ENCODE assay signal across 25 cellular contexts in the genomic region with DNA sequence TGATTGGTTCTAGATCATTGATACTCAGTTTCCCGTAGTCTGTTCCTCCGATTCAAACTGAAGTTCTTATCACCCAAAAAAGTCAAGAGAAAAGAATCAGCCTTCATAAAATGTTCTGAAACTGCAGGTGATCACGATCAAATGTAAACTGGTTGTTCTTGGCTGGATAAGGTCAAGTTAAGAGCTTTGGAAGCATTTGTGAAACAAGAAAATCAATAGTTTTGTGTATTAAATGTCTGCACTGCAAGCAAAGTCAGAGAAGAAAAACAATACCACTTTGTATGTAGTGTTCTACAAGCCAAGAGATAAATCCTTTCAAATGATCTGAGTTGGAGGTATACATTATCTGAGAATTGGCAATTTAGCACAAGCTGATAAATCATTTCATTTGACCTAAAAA.
A peak's percentile ranks its signal among the peaks of the same experiment; 100 is the strongest.
DNase-seq lines count a peak whose midpoint lies in the region; ATAC-seq, FAIRE-seq and TF ChIP-seq lines count a peak whose summit lies in the region.
"Had no signal": no experiment of that assay in that cellular context is flagged by ENCODE, and none has a peak within 500 bp of the region (broad histone marks: within the 10 kb centered on the region; RNA-seq: fewer than 3 reads in every experiment).

No MANE protein-coding gene starts in this region.

- H3K9me3 ChIP-seq in liver (ENCODE audit: control insufficient read depth in 4 of 4, low read length in 3 of 4) (no peaks in the 10 kb centered on the region), HepG2 (ENCODE audit: low read length) (peaks cover 75% of the 10 kb centered on the region), right lobe of liver (no peaks in the 10 kb centered on the region), left lung (no peaks in the 10 kb centered on the region)
- H3K9me3 ChIP-seq: BE2C, BLaER1 had no signal

- no peak for TF ChIP-seq POLR2A in HepG2 (IDR thresholded peaks at IDR 0.05; ENCODE audit: insufficient read depth in 1 of 2, low read depth in 2 of 2, low read length in 2 of 2)
- TF ChIP-seq POLR2A in right lobe of liver (IDR thresholded peaks at IDR 0.05): no peak

- H3K4me3 ChIP-seq in liver (ENCODE audit: low read depth in 1 of 3, low read length in 3 of 3): no peak overlapping the region
- H3K4me3 ChIP-seq in HepG2 (replicated peaks in 1 of 3; ENCODE audit: insufficient read depth in 1 of 3, low read depth in 2 of 3, low read length in 3 of 3): no peak overlapping the region
- H3K4me3 ChIP-seq in right lobe of liver: no peak overlapping the region
- no peak overlapping the region for H3K4me3 ChIP-seq in left lung
- H3K4me3 ChIP-seq: BLaER1, GM12878 had no signal

- in situ Hi-C loops in HepG2 (cut with HindIII; ENCODE audit: extremely low pct_ligation_motif_present, low pct_unique_long_range_greater_than_20kb): no loop called here

- H3K9ac ChIP-seq in liver (ENCODE audit: low read depth in 1 of 2, low read length in 2 of 2): no peak overlapping the region
- H3K9ac ChIP-seq in HepG2 (ENCODE audit: insufficient read depth, low read depth, low read length): no peak overlapping the region
- H3K9ac ChIP-seq: BLaER1 had no signal

- H3K36me3 ChIP-seq in liver (ENCODE audit: control insufficient read depth in 4 of 4, insufficient read depth in 3 of 4, low read depth in 1 of 4, low read length in 3 of 4) (no peaks in the 10 kb centered on the region), HepG2 (replicated peaks in 1 of 2; ENCODE audit: control insufficient read depth in 1 of 2, insufficient read depth in 2 of 2, low read length in 2 of 2) (no peaks in the 10 kb centered on the region), right lobe of liver (no peaks in the 10 kb centered on the region), left lung (no peaks in the 10 kb centered on the region)
- H3K36me3 ChIP-seq: BE2C, BLaER1 had no signal

- H3K27ac ChIP-seq in liver (ENCODE audit: low read depth in 1 of 2, low read length in 2 of 2) (no peak overlapping the region), HepG2 (ENCODE audit: extremely low read length, insufficient read depth, low read length) (no peak overlapping the region), foreskin keratinocyte (peak overlapping the region; percentile 12), right lobe of liver (no peak overlapping the region), left lung (no peak overlapping the region)
- H3K27ac ChIP-seq: BLaER1 had no signal

- H3K27me3 ChIP-seq in liver (ENCODE audit: control insufficient read depth in 4 of 4, insufficient read depth in 4 of 4, low read length in 3 of 4) (no peaks in the 10 kb centered on the region), HepG2 (ENCODE audit: control insufficient read depth in 1 of 2, insufficient read depth in 2 of 2, low read length in 2 of 2) (no peaks in the 10 kb centered on the region), foreskin keratinocyte (no peaks in the 10 kb centered on the region), right lobe of liver (no peaks in the 10 kb centered on the region), left lung (no peaks in the 10 kb centered on the region)
- H3K27me3 ChIP-seq: BE2C, BLaER1 had no signal

- no peak for TF ChIP-seq RAD21 in liver (IDR thresholded peaks at IDR 0.05)
- no peak for TF ChIP-seq RAD21 in HepG2 (CRISPR knock-in tag; IDR thresholded peaks at IDR 0.05)

- no peak overlapping the region for H3K4me2 ChIP-seq in HepG2 (ENCODE audit: low read depth, low read length)
- H3K4me2 ChIP-seq: BLaER1 had no signal

- FAIRE-seq in HepG2 (lab: Jason Lieb, UNC): no peak
- FAIRE-seq: GM12878, GM12892, GM18507 had no signal

- 42% methylated on average over 3 of the region's 3 CpGs for WGBS in liver
- WGBS in HepG2 (ENCODE audit: low lambda C conversion rate): 6% methylated on average over 3 of the region's 3 CpGs
- 45% methylated on average over 3 of the region's 3 CpGs for WGBS in right lobe of liver (ENCODE audit: insufficient coverage, low coverage, low lambda C conversion rate, missing lambda C conversion rate)

- H3K4me1 ChIP-seq in liver (ENCODE audit: control insufficient read depth in 4 of 4, insufficient read depth in 4 of 4, low read length in 3 of 4) (peaks cover 0 to 2% (median 0%) of the 10 kb centered on the region in 4 donors), HepG2 (ENCODE audit: insufficient read depth, low read length) (no peaks in the 10 kb centered on the region), foreskin keratinocyte (peaks cover 19% of the 10 kb centered on the region), right lobe of liver (no peaks in the 10 kb centered on the region), left lung (no peaks in the 10 kb centered on the region)
- H3K4me1 ChIP-seq: BE2C, BLaER1 had no signal

- ATAC-seq in HepG2: no peak
- no peak for ATAC-seq in foreskin keratinocyte
- ATAC-seq in right lobe of liver: peak in 3 of 4 donors; percentile 50 to 76 (median 52)
- no peak for ATAC-seq in left lung
- ATAC-seq: GM12878 had no signal

- H2AFZ ChIP-seq in HepG2 (ENCODE audit: low read length): no peak overlapping the region

- TF ChIP-seq EP300 in HepG2 (IDR thresholded peaks at IDR 0.05; ENCODE audit: low read depth in 2 of 2, low read length in 2 of 2) (no peak), HepG2 (CRISPR knock-in tag; IDR thresholded peaks at IDR 0.05; ENCODE audit: borderline replicate concordance) (no peak)

- H3K79me2 ChIP-seq in HepG2 (ENCODE audit: insufficient read depth, low read length): no peaks in the 10 kb centered on the region

- no peak for TF ChIP-seq CTCF in liver (IDR thresholded peaks at IDR 0.05; ENCODE audit: low read depth, low read length, missing input control)
- TF ChIP-seq CTCF in HepG2 (CRISPR knock-in tag; IDR thresholded peaks at IDR 0.05): no peak
- no peak for TF ChIP-seq CTCF in foreskin keratinocyte (conservative IDR thresholded peaks at IDR 0.05)
- no peak for TF ChIP-seq CTCF in right lobe of liver (IDR thresholded peaks at IDR 0.05)
- no peak for TF ChIP-seq CTCF in left lung (IDR thresholded peaks at IDR 0.05)

- CTCF ChIA-PET in HepG2 (lab: Yijun Ruan, JAX; ENCODE audit: low intra/inter-chr PET ratio, low total read pairs): no interaction called here

- intact Hi-C loops in HepG2 (cut with micrococcal nuclease; ENCODE audit: unreplicated experiment): no loop called here
- intact Hi-C loops in right lobe of liver (cut with DNase I): no loop called here
- intact Hi-C loops in left lung (cut with DNase I): no loop called here

- POLR2A ChIA-PET in HepG2 (lab: Yijun Ruan, JAX): no interaction called here

- H4K20me1 ChIP-seq in HepG2 (ENCODE audit: insufficient read depth, low read length): no peaks in the 10 kb centered on the region
- H4K20me1 ChIP-seq: BLaER1 had no signal

- BruUV-seq in HepG2 (replicated peaks; lab: Mats Ljungman, UMichigan): no TSS peak

- DNase-seq in HepG2 (ENCODE audit: low spot score) (no peak), foreskin keratinocyte (no peak), right lobe of liver (no peak), left lung (no peak)
- DNase-seq in activated CD4-positive, alpha-beta T cell treated with anti-CD3 and anti-CD28 coated beads, Interleukin-2, amount 50 U/mL, for 4 hours: no peak
- DNase-seq: 8988T; ACHN; BE2C; C1 segment of cervical spinal cord; CD4-positive, alpha-beta memory T cell; CD4-positive, CD25-positive, alpha-beta regulatory T cell; CD8-positive, alpha-beta memory T cell; COR-L47; DMS 273 treated with DMSO at 0.1 percent for 48 hours; DMS153; DMS53; DMS79; DND-41; EL; GDM1 had no signal

TF ChIP-seq in liver, 16 proteins besides CTCF, POLR2A, EP300 and RAD21:
- no peak for TF ChIP-seq FOXA2 (IDR thresholded peaks at IDR 0.05)
- TF ChIP-seq, protein P1, sequence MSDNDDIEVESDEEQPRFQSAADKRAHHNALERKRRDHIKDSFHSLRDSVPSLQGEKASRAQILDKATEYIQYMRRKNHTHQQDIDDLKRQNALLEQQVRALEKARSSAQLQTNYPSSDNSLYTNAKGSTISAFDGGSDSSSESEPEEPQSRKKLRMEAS (IDR thresholded peaks at IDR 0.05): peak; percentile 14
- no peak for TF ChIP-seq JUND (IDR thresholded peaks at IDR 0.05)
- TF ChIP-seq RXRA (IDR thresholded peaks at IDR 0.05): no peak
TF ChIP-seq in liver: peak in this region for 1.

TF ChIP-seq in HepG2, 621 proteins besides CTCF, POLR2A, EP300 and RAD21:
- TF ChIP-seq ONECUT2 (CRISPR knock-in tag; IDR thresholded peaks at IDR 0.05) (no peak), XRCC5 (optimal IDR thresholded peaks at IDR 0.05; ENCODE audit: low read length) (no peak), ZNF589 (CRISPR knock-in tag; conservative IDR thresholded peaks at IDR 0.05) (no peak), HMGXB4 (CRISPR knock-in tag; IDR thresholded peaks at IDR 0.05; ENCODE audit: borderline replicate concordance in 1 of 2, low read depth in 1 of 2) (no peak), ATF7-NPFF (CRISPR knock-in tag; IDR thresholded peaks at IDR 0.05; ENCODE audit: low read depth) (no peak), ZNF337 (CRISPR knock-in tag; IDR thresholded peaks at IDR 0.05; ENCODE audit: borderline replicate concordance, low read depth) (no peak), ZNF792 (CRISPR knock-in tag; IDR thresholded peaks at IDR 0.05) (no peak), ZFP82 (CRISPR knock-in tag; IDR thresholded peaks at IDR 0.05; ENCODE audit: borderline replicate concordance) (no peak)

Comparison
In these comparisons a context has a peak if more than half of its experiments do, and no peak if none do; other contexts are left out.
1. ATAC-seq: peak in right lobe of liver (3 of 4); none in HepG2 (single experiment), foreskin keratinocyte (single experiment) and left lung (single experiment).